Comparison of ENCODE assay signal across 11 cellular contexts in the genomic region with DNA sequence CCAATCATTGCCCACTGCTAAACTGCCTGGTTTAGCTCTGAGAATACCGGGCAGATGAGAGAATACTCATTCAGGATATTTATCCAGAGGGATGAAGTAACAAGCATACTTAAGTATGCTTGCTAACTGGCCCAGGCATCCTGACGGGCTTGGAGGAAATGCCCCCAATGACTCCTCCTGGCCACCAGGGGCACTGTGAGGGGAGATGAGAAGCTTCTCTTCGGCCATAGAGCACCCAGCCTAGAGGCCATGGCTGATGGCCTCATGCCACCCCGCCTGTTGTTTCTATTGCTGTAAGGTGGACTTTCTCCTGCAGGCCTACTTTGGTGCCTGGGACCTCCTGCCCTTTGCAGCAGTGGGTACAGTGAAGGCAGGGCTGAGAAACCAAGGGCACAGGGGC.
DNase-seq lines count a peak whose midpoint lies in the region; ATAC-seq, FAIRE-seq and TF ChIP-seq lines count a peak whose summit lies in the region.
"Had no signal": no experiment of that assay in that cellular context is flagged by ENCODE, and none has a peak within 500 bp of the region (broad histone marks: within the 10 kb centered on the region; RNA-seq: fewer than 3 reads in every experiment).

No MANE protein-coding gene starts in this region.

- H3K9ac ChIP-seq in SU-DHL-6 (ENCODE audit: low read length) (no peak overlapping the region), keratinocyte (ENCODE audit: control insufficient read depth, extremely low read depth, insufficient read depth, low read length) (no peak overlapping the region)

- H4K20me1 ChIP-seq in SU-DHL-6 (ENCODE audit: low read depth, low read length) (no peaks in the 10 kb centered on the region), keratinocyte (ENCODE audit: control insufficient read depth, extremely low read depth, insufficient read depth, low read length) (no peaks in the 10 kb centered on the region)

- H3K27ac ChIP-seq in SU-DHL-6 (ENCODE audit: low read depth, low read length) (no peak overlapping the region), keratinocyte (ENCODE audit: control insufficient read depth, insufficient read depth, low read length) (no peak overlapping the region), upper lobe of left lung (no peak overlapping the region)
- H3K27ac ChIP-seq: hepatocyte had no signal

- no peak overlapping the region for H2AFZ ChIP-seq in SU-DHL-6 (ENCODE audit: low read depth, low read length, severe bottlenecking)
- no peak overlapping the region for H2AFZ ChIP-seq in keratinocyte (ENCODE audit: control insufficient read depth, low read length)
- H2AFZ ChIP-seq: hepatocyte had no signal

- POLR2A ChIA-PET in BJ (lab: Charles Lee): no interaction called here
- POLR2A ChIA-PET in GM10248 (lab: Yijun Ruan, JAX): no interaction called here

- CTCF ChIA-PET in BJ (lab: Yijun Ruan, JAX): no interaction called here
- CTCF ChIA-PET in GM10248 (lab: Yijun Ruan, JAX): interaction anchor here (1.2 kb wide), 1 partner anchor 9 kb away, joined by 4 read pairs; no protein-coding TSS in a partner anchor

- no peak for TF ChIP-seq EP300 in upper lobe of left lung (IDR thresholded peaks at IDR 0.05)

- H3K4me1 ChIP-seq in keratinocyte (ENCODE audit: control insufficient read depth, extremely low read depth, insufficient read depth, low read length): no peaks in the 10 kb centered on the region
- H3K4me1 ChIP-seq in upper lobe of left lung: peaks cover 0 to 7% (median 5%) of the 10 kb centered on the region in 4 donors

- no peaks in the 10 kb centered on the region for H3K9me2 ChIP-seq in SU-DHL-6 (replicated peaks; ENCODE audit: insufficient read depth, low read length)

- H3K36me3 ChIP-seq in BJ (ENCODE audit: control insufficient read depth, insufficient read depth, low read length): no peaks in the 10 kb centered on the region
- H3K36me3 ChIP-seq in SU-DHL-6 (ENCODE audit: low read length): no peaks in the 10 kb centered on the region
- H3K36me3 ChIP-seq in keratinocyte (ENCODE audit: control insufficient read depth in 2 of 2, extremely low read depth in 1 of 2, insufficient read depth in 2 of 2, low read length in 2 of 2): no peaks in the 10 kb centered on the region
- no peaks in the 10 kb centered on the region for H3K36me3 ChIP-seq in upper lobe of left lung

- no peak for ATAC-seq in HG03378 (IDR thresholded peaks at IDR 0.05; ENCODE audit: unreplicated experiment)
- ATAC-seq in Right ventricle myocardium superior (ENCODE audit: poor library complexity): no peak
- ATAC-seq in upper lobe of left lung (ENCODE audit: low FRiP score in 2 of 2): no peak

- H3K79me2 ChIP-seq in SU-DHL-6 (ENCODE audit: insufficient read depth, low read length) (no peaks in the 10 kb centered on the region), keratinocyte (ENCODE audit: control insufficient read depth, insufficient read depth, low read length) (no peaks in the 10 kb centered on the region)
- H3K79me2 ChIP-seq: hepatocyte had no signal

- H3K4me2 ChIP-seq in SU-DHL-6 (ENCODE audit: low read depth, low read length, poor library complexity, severe bottlenecking) (no peak overlapping the region), keratinocyte (ENCODE audit: control insufficient read depth, extremely low read depth, insufficient read depth, low read depth, low read length) (no peak overlapping the region)
- H3K4me2 ChIP-seq: hepatocyte had no signal

- no peak for DNase-seq in BJ (ENCODE audit: low read depth)
- DNase-seq in GM18507 (ENCODE audit: extremely low spot score, insufficient read length, low read depth): peak; percentile 5
- no peak for DNase-seq in keratinocyte (ENCODE audit: low read depth, low spot score)
- DNase-seq in Right ventricle myocardium superior: no peak
- no peak for DNase-seq in GM10248 (ENCODE audit: extremely low spot score)
- no peak for DNase-seq in upper lobe of left lung
- DNase-seq: EL, naive B cell had no signal

- intact Hi-C loops in Right ventricle myocardium superior (cut with DNase I): no loop called here

- TF ChIP-seq POLR2A in upper lobe of left lung (IDR thresholded peaks at IDR 0.05): no peak

- no peaks in the 10 kb centered on the region for H3F3A ChIP-seq in SU-DHL-6 (ENCODE audit: insufficient read depth)

- dilution Hi-C loops in keratinocyte (cut with MboI; ENCODE audit: extremely low pct_ligation_motif_present, low sequenced_read_pairs): no loop called here

- no peaks in the 10 kb centered on the region for H3K9me1 ChIP-seq in keratinocyte (ENCODE audit: control insufficient read depth, extremely low read depth, insufficient read depth, low read length)

- FAIRE-seq in GM18507 (lab: Jason Lieb, UNC) (no peak), keratinocyte (lab: Jason Lieb, UNC) (no peak)

- H3K27me3 ChIP-seq in BJ (ENCODE audit: control insufficient read depth, insufficient read depth, low read length) (no peaks in the 10 kb centered on the region), SU-DHL-6 (ENCODE audit: low read length) (no peaks in the 10 kb centered on the region), keratinocyte (ENCODE audit: control insufficient read depth, extremely low read depth, insufficient read depth, low read length) (peaks cover 4% of the 10 kb centered on the region), upper lobe of left lung (no peaks in the 10 kb centered on the region)
- H3K27me3 ChIP-seq: hepatocyte had no signal

- 88 to 99% methylated on average over 3 to 4 of the region's 4 CpGs for WGBS in upper lobe of left lung, 2 donors

- H3K4me3 ChIP-seq in BJ (ENCODE audit: low read depth, low read length): no peak overlapping the region
- no peak overlapping the region for H3K4me3 ChIP-seq in SU-DHL-6 (ENCODE audit: insufficient read depth, low read length, poor library complexity, severe bottlenecking)
- H3K4me3 ChIP-seq in keratinocyte (ENCODE audit: control insufficient read depth in 2 of 3, extremely low read depth in 1 of 3, insufficient read depth in 2 of 3, low read depth in 1 of 3, low read length in 3 of 3): no peak overlapping the region
- no peak overlapping the region for H3K4me3 ChIP-seq in upper lobe of left lung
- H3K4me3 ChIP-seq: hepatocyte had no signal

- H3K9me3 ChIP-seq in SU-DHL-6 (ENCODE audit: insufficient read depth, low read length) (no peaks in the 10 kb centered on the region), keratinocyte (ENCODE audit: control insufficient read depth, low read depth, low read length) (no peaks in the 10 kb centered on the region), upper lobe of left lung (no peaks in the 10 kb centered on the region)

- TF ChIP-seq CTCF in BJ (IDR thresholded peaks at IDR 0.05; ENCODE audit: insufficient read depth, low read depth, low read length) (0 out of 2 replicates have a peak, but pooled peaks have one; percentile 8), SU-DHL-6 (IDR thresholded peaks at IDR 0.05; ENCODE audit: insufficient read depth, low read length, poor library complexity, severe bottlenecking) (peak; percentile 17), keratinocyte (optimal IDR thresholded peaks at IDR 0.05 in 1 of 3, IDR thresholded peaks at IDR 0.05 in 1 of 3, conservative IDR thresholded peaks at IDR 0.05 in 1 of 3; ENCODE audit: extremely low read depth in 1 of 3, insufficient read depth in 2 of 3, low read length in 3 of 3) (peak; percentile 11 to 38 (median 17)), GM10248 (IDR thresholded peaks at IDR 0.05; ENCODE audit: control extremely low read depth, extremely low read depth, low read depth, missing control alignments) (no peak), upper lobe of left lung (IDR thresholded peaks at IDR 0.05) (no peak)

Comparison
In these comparisons a context has a peak if more than half of its experiments do, and no peak if none do; other contexts are left out.
1. CTCF ChIP-seq: peak in BJ (single experiment), SU-DHL-6 (single experiment) and keratinocyte (3 of 3); none in GM10248 (single experiment) and upper lobe of left lung (0 of 6).